14 cellular contexts compared by ENCODE assay signal in the genomic region with DNA sequence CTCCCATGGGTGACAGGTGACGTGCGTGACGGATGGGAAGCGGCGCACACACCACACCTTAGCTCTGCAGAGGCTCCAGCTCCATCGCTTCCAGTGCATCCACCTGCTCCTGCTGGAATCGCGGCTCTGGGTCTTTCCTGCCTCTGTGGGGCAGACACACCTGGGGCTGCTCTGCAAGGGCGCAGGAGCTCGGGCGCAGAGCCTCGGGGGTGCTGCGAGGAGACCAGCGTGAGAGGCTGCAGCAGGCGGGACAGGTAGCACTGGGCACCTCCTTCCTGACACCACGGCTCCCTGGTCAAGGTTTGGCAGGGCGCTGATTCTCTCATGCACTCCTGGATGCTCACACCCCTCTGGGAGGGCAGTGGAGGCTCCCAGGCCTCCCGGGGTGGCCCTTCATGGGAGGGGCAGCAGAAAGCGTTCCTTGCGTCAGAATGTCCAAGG.
A peak's percentile ranks its signal among the peaks of the same experiment; 100 is the strongest.
DNase-seq lines count a peak whose midpoint lies in the region; ATAC-seq and TF ChIP-seq lines count a peak whose summit lies in the region.
"Had no signal": no experiment of that assay in that cellular context is flagged by ENCODE, and none has a peak within 500 bp of the region (broad histone marks: within the 10 kb centered on the region; RNA-seq: fewer than 3 reads in every experiment).

No MANE protein-coding gene starts in this region.

- ATAC-seq in GM21825 (IDR thresholded peaks at IDR 0.05; ENCODE audit: unreplicated experiment) = no peak
- ATAC-seq: HCT116 had no signal

- no peak overlapping the region for H3K27ac Mint-ChIP-seq in endodermal cell
- no peak overlapping the region for H3K27ac Mint-ChIP-seq in activated T-helper 1 cell treated with anti-CD3 and anti-CD28 coated beads, Interleukin-12 subunit alpha, Interleukin-12 subunit beta, Interleukin-2, Interleukin-4 antibody, amounts not matched to agents 30 ng/mL and 10 ng/mL and 1 ng/mL, durations not matched to agents 14 hours and 24 hours and 36 hours
- H3K27ac Mint-ChIP-seq: B cell; CD4-positive, alpha-beta T cell had no signal

- H3K9ac ChIP-seq in endodermal cell (ENCODE audit: extremely low read depth, low read length, poor library complexity, severe bottlenecking) = no peak overlapping the region

- H3K4me1 ChIP-seq in endodermal cell (ENCODE audit: control insufficient read depth, insufficient read depth, low read length) = no peaks in the 10 kb centered on the region

- peaks cover 12% of the 10 kb centered on the region for H3K9me3 Mint-ChIP-seq in endodermal cell
- H3K9me3 Mint-ChIP-seq in activated T-helper 1 cell treated with anti-CD3 and anti-CD28 coated beads, Interleukin-12 subunit alpha, Interleukin-12 subunit beta, Interleukin-2, Interleukin-4 antibody, amounts not matched to agents 30 ng/mL and 10 ng/mL and 1 ng/mL, durations not matched to agents 14 hours and 24 hours and 36 hours = peaks cover 7% of the 10 kb centered on the region

- no peaks in the 10 kb centered on the region for H3K27me3 ChIP-seq in H7 (ENCODE audit: control insufficient read depth, insufficient read depth, low read length)
- no peaks in the 10 kb centered on the region for H3K27me3 ChIP-seq in endodermal cell (ENCODE audit: control insufficient read depth, insufficient read depth, low read length, poor library complexity, severe bottlenecking)

- intact Hi-C loops in activated T-helper 1 cell treated with anti-CD3 and anti-CD28 coated beads, Interleukin-12 subunit alpha, Interleukin-12 subunit beta, Interleukin-2, Interleukin-4 antibody, amounts not matched to agents 30 ng/mL and 10 ng/mL and 1 ng/mL, durations not matched to agents 14 hours and 24 hours and 36 hours (cut with micrococcal nuclease) = no loop called here

- no peak overlapping the region for H3K4me3 Mint-ChIP-seq in endodermal cell
- no peak overlapping the region for H3K4me3 Mint-ChIP-seq in activated T-helper 1 cell treated with anti-CD3 and anti-CD28 coated beads, Interleukin-12 subunit alpha, Interleukin-12 subunit beta, Interleukin-2, Interleukin-4 antibody, amounts not matched to agents 30 ng/mL and 10 ng/mL and 1 ng/mL, durations not matched to agents 14 hours and 24 hours and 36 hours
- H3K4me3 Mint-ChIP-seq: B cell; CD4-positive, alpha-beta T cell had no signal

- H3K36me3 Mint-ChIP-seq in endodermal cell (ENCODE audit: low read depth) = no peaks in the 10 kb centered on the region
- H3K36me3 Mint-ChIP-seq in activated T-helper 1 cell treated with anti-CD3 and anti-CD28 coated beads, Interleukin-12 subunit alpha, Interleukin-12 subunit beta, Interleukin-2, Interleukin-4 antibody, amounts not matched to agents 30 ng/mL and 10 ng/mL and 1 ng/mL, durations not matched to agents 14 hours and 24 hours and 36 hours (ENCODE audit: low read depth) = no peaks in the 10 kb centered on the region

- peaks cover 7% of the 10 kb centered on the region for H3K27me3 Mint-ChIP-seq in endodermal cell (ENCODE audit: insufficient read depth)
- no peaks in the 10 kb centered on the region for H3K27me3 Mint-ChIP-seq in activated T-helper 1 cell treated with anti-CD3 and anti-CD28 coated beads, Interleukin-12 subunit alpha, Interleukin-12 subunit beta, Interleukin-2, Interleukin-4 antibody, amounts not matched to agents 30 ng/mL and 10 ng/mL and 1 ng/mL, durations not matched to agents 14 hours and 24 hours and 36 hours (ENCODE audit: insufficient read depth)

- no peak overlapping the region for H3K27ac ChIP-seq in endodermal cell (ENCODE audit: low read depth, low read length)

- no peak overlapping the region for H3K4me3 ChIP-seq in H7 (ENCODE audit: insufficient read depth, low read depth, low read length)
- no peak overlapping the region for H3K4me3 ChIP-seq in endodermal cell (ENCODE audit: low read length)

- TF ChIP-seq CTCF in endodermal cell (conservative IDR thresholded peaks at IDR 0.05) = no peak

- DNase-seq in H7 (peak; percentile 37), NCI-H69 (lab: John Stamatoyannopoulos, UW) (peak; percentile 10), endodermal cell (peak; percentile 32), mesenteric fat pad (ENCODE audit: low spot score) (peak; percentile 75), SIG-M5 treated with dmso at 0.1 percent for 504 hours (lab: John Stamatoyannopoulos, UW; ENCODE audit: unreplicated experiment) (no peak), DMS153 treated with DMSO at 0.1 percent for 48 hours (lab: John Stamatoyannopoulos, UW; ENCODE audit: unreplicated experiment) (no peak)
- no peak for DNase-seq in activated T-helper 1 cell treated with anti-CD3 and anti-CD28 coated beads, Interleukin-12 subunit alpha, Interleukin-12 subunit beta, Interleukin-2, Interleukin-4 antibody, amounts not matched to agents 30 ng/mL and 10 ng/mL and 1 ng/mL, durations not matched to agents 14 hours and 24 hours and 36 hours (ENCODE audit: low spot score)
- DNase-seq: C1 segment of cervical spinal cord; CD4-positive, alpha-beta T cell; DND-41; GDM1 had no signal

- H3K4me1 Mint-ChIP-seq in endodermal cell = peaks cover 2% of the 10 kb centered on the region
- no peaks in the 10 kb centered on the region for H3K4me1 Mint-ChIP-seq in activated T-helper 1 cell treated with anti-CD3 and anti-CD28 coated beads, Interleukin-12 subunit alpha, Interleukin-12 subunit beta, Interleukin-2, Interleukin-4 antibody, amounts not matched to agents 30 ng/mL and 10 ng/mL and 1 ng/mL, durations not matched to agents 14 hours and 24 hours and 36 hours (ENCODE audit: low read depth)
- H3K4me1 Mint-ChIP-seq: B cell had no signal

- H3K36me3 ChIP-seq in H7 (replicated peaks; ENCODE audit: control insufficient read depth, insufficient read depth, low read length) = no peaks in the 10 kb centered on the region
- no peaks in the 10 kb centered on the region for H3K36me3 ChIP-seq in endodermal cell (ENCODE audit: control insufficient read depth, insufficient read depth, low read length)

- peaks cover 16% of the 10 kb centered on the region for H3K9me3 ChIP-seq in endodermal cell (ENCODE audit: control insufficient read depth, low read length)

- 93 to 95% methylated on average over 10 to 20 of the region's 20 CpGs for WGBS in endodermal cell (ENCODE audit: insufficient coverage in 1 of 2, insufficient read length in 1 of 2), 2 experiments

Comparison
In these comparisons a context has a peak if more than half of its experiments do, and no peak if none do; other contexts are left out.
1. DNase-seq: peak in H7 (single experiment), NCI-H69 (single experiment), endodermal cell (single experiment) and mesenteric fat pad (single experiment); none in SIG-M5 treated with dmso at 0.1 percent for 504 hours (single experiment), activated T-helper 1 cell treated with anti-CD3 and anti-CD28 coated beads, Interleukin-12 subunit alpha, Interleukin-12 subunit beta, Interleukin-2, Interleukin-4 antibody, amounts not matched to agents 30 ng/mL and 10 ng/mL and 1 ng/mL, durations not matched to agents 14 hours and 24 hours and 36 hours (single experiment) and DMS153 treated with DMSO at 0.1 percent for 48 hours (single experiment).